1 cellular context compared by ENCODE assay signal in genomic region chr20:51797357-51798025, GRCh38.
TF ChIP-seq lines count a peak whose summit lies in the region.

No MANE protein-coding gene starts in this region.

TF ChIP-seq in HEK293, 187 proteins besides CTCF, POLR2A, EP300 and RAD21 (continued from another document):
- TF ChIP-seq ZBTB10 (tag by site-specific recombination; IDR thresholded peaks at IDR 0.05): no peak
- TF ChIP-seq FEZF1 (tag by site-specific recombination; IDR thresholded peaks at IDR 0.05): peak; percentile 88
- peak; percentile 55; the same call in 1 of the 2 replicates for TF ChIP-seq BCL6B (tag by site-specific recombination; IDR thresholded peaks at IDR 0.05)
- no peak for TF ChIP-seq ZNF214 (tag by site-specific recombination; IDR thresholded peaks at IDR 0.05; ENCODE audit: borderline replicate concordance)
- TF ChIP-seq ZNF701 (tag by site-specific recombination; IDR thresholded peaks at IDR 0.05): no peak
- TF ChIP-seq, protein P1, sequence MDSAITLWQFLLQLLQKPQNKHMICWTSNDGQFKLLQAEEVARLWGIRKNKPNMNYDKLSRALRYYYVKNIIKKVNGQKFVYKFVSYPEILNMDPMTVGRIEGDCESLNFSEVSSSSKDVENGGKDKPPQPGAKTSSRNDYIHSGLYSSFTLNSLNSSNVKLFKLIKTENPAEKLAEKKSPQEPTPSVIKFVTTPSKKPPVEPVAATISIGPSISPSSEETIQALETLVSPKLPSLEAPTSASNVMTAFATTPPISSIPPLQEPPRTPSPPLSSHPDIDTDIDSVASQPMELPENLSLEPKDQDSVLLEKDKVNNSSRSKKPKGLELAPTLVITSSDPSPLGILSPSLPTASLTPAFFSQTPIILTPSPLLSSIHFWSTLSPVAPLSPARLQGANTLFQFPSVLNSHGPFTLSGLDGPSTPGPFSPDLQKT (IDR thresholded peaks at IDR 0.05; ENCODE audit: borderline replicate concordance, low read depth, low read length): no peak
- peak; percentile 74; the same call in 1 of the 2 replicates for TF ChIP-seq SCRT1 (tag by site-specific recombination; IDR thresholded peaks at IDR 0.05; ENCODE audit: borderline replicate concordance)
- no peak for TF ChIP-seq HOXC10 (CRISPR knock-in tag; IDR thresholded peaks at IDR 0.05)
- TF ChIP-seq KLF1 (tag by site-specific recombination; IDR thresholded peaks at IDR 0.05): no peak
- peak; percentile 89 for TF ChIP-seq TRIM28 (IDR thresholded peaks at IDR 0.05; ENCODE audit: borderline replicate concordance, low read length)
- no peak for TF ChIP-seq BCL11B (tag by site-specific recombination; IDR thresholded peaks at IDR 0.05; ENCODE audit: low read depth)
- TF ChIP-seq ZNF10 (tag by site-specific recombination; IDR thresholded peaks at IDR 0.05): peak; percentile 8; the same call in 1 of the 2 replicates
- TF ChIP-seq ZNF274 (IDR thresholded peaks at IDR 0.05; ENCODE audit: low read length): no peak
- TF ChIP-seq ZNF274 (tag by site-specific recombination; IDR thresholded peaks at IDR 0.05; ENCODE audit: borderline replicate concordance): no peak
- peak; percentile 51 for TF ChIP-seq ZNF600 (tag by site-specific recombination; IDR thresholded peaks at IDR 0.05)
- TF ChIP-seq ZNF658 (tag by site-specific recombination; IDR thresholded peaks at IDR 0.05): no peak
- TF ChIP-seq, protein P2, sequence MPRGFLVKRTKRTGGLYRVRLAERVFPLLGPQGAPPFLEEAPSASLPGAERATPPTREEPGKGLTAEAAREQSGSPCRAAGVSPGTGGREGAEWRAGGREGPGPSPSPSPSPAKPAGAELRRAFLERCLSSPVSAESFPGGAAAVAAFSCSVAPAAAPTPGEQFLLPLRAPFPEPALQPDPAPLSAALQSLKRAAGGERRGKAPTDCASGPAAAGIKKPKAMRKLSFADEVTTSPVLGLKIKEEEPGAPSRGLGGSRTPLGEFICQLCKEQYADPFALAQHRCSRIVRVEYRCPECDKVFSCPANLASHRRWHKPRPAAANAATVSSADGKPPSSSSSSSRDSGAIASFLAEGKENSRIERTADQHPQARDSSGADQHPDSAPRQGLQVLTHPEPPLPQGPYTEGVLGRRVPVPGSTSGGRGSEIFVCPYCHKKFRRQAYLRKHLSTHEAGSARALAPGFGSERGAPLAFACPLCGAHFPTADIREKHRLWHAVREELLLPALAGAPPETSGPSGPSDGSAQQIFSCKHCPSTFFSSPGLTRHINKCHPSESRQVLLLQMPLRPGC (tag by site-specific recombination; IDR thresholded peaks at IDR 0.05): no peak; the same call in 1 of the 2 replicates
- no peak for TF ChIP-seq REPIN1 (tag by site-specific recombination; IDR thresholded peaks at IDR 0.05; ENCODE audit: low read depth)
- TF ChIP-seq ZNF169 (tag by site-specific recombination; IDR thresholded peaks at IDR 0.05): no peak
- no peak for TF ChIP-seq GFI1B (tag by site-specific recombination; IDR thresholded peaks at IDR 0.05)
- TF ChIP-seq MZF1 (tag by site-specific recombination; IDR thresholded peaks at IDR 0.05; ENCODE audit: borderline replicate concordance): no peak
- TF ChIP-seq ZNF266 (tag by site-specific recombination; IDR thresholded peaks at IDR 0.05; ENCODE audit: low read depth): no peak
- TF ChIP-seq PRDM1 (tag by site-specific recombination; IDR thresholded peaks at IDR 0.05): peak; percentile 33; the same call in 1 of the 2 replicates
- peak; percentile 34; the same call in 1 of the 2 replicates for TF ChIP-seq SP7 (tag by site-specific recombination; IDR thresholded peaks at IDR 0.05)
- peak; percentile 51; the same call in 1 of the 2 replicates for TF ChIP-seq ZBTB20 (tag by site-specific recombination; IDR thresholded peaks at IDR 0.05)
- TF ChIP-seq SCRT2 (tag by site-specific recombination; IDR thresholded peaks at IDR 0.05): 0 out of 2 replicates have a peak, but pooled peaks have one; percentile 22
- peak; percentile 35; the same call in 1 of the 2 replicates for TF ChIP-seq TCF7L2 (IDR thresholded peaks at IDR 0.05; ENCODE audit: borderline replicate concordance, low read depth, low read length)
- TF ChIP-seq ZFHX2 (tag by site-specific recombination; conservative IDR thresholded peaks at IDR 0.05): no peak
- TF ChIP-seq MYNN (tag by site-specific recombination; IDR thresholded peaks at IDR 0.05; ENCODE audit: borderline replicate concordance): no peak
- TF ChIP-seq YY1 (tag by site-specific recombination; IDR thresholded peaks at IDR 0.05): no peak
- TF ChIP-seq ZNF561 (tag by site-specific recombination; IDR thresholded peaks at IDR 0.05; ENCODE audit: borderline replicate concordance): peak; percentile 59
- TF ChIP-seq ZNF133 (tag by site-specific recombination; IDR thresholded peaks at IDR 0.05): no peak
- TF ChIP-seq ZBTB21 (tag by site-specific recombination; IDR thresholded peaks at IDR 0.05): no peak
- peak; percentile 37; the same call in 1 of the 2 replicates for TF ChIP-seq ZNF341 (tag by site-specific recombination; IDR thresholded peaks at IDR 0.05; ENCODE audit: low read depth)
- TF ChIP-seq ZIC2 (tag by site-specific recombination; IDR thresholded peaks at IDR 0.05): peak; percentile 63
- TF ChIP-seq ZNF529 (tag by site-specific recombination; IDR thresholded peaks at IDR 0.05; ENCODE audit: insufficient replicate concordance): no peak
- TF ChIP-seq KLF7 (tag by site-specific recombination; IDR thresholded peaks at IDR 0.05; ENCODE audit: borderline replicate concordance): no peak; the same call in 1 of the 2 replicates
- no peak for TF ChIP-seq ZNF114 (tag by site-specific recombination; IDR thresholded peaks at IDR 0.05)
- no peak for TF ChIP-seq SETDB1 (IDR thresholded peaks at IDR 0.05; ENCODE audit: insufficient read length, low read length)
- TF ChIP-seq ZEB2 (tag by site-specific recombination; IDR thresholded peaks at IDR 0.05): peak; percentile 49; the same call in 1 of the 2 replicates
- TF ChIP-seq RBAK (tag by site-specific recombination; IDR thresholded peaks at IDR 0.05): no peak
- 0 out of 2 replicates have a peak, but pooled peaks have one; percentile 13 for TF ChIP-seq ZNF610 (tag by site-specific recombination; IDR thresholded peaks at IDR 0.05; ENCODE audit: borderline replicate concordance)
